ENCODE assay signal across 8 cellular contexts in the genomic region with DNA sequence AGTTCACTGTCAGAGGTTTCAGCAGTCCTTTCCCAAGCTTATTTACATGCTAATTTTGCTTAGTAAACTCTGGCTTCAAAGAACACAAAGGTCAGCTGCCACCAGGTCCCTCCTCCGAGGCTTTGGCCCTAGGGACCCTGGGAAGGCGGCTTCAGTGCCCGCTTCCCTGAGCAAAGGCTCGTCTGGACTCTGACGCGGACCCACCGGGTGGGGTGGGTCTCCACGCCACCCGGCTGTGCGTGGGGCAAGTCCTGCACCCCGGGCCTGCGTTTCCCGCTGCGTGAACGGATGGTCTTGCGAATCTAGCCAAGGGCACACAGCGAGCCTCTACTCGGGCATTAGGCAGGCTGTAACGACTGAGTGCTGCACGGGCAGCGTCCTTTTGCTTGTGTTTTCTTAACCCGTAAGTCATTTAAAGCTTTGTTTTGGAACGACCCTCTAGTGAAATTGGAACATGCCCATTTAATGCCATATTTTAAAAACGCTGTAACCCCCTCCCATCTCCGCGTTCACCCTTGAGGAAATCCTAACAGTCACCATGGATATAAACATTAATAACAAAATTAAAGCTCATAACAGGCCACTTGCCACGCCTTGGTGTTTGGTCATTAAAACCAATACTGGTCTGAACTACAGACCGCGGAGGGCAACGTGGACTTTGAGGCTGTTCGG. TPM values are rescaled to one million over a fixed set of nuclear protein-coding genes. Genes with fewer than 3 reads are reported as not detected.
A peak's percentile ranks its signal among the peaks of the same experiment; 100 is the strongest.
DNase-seq lines count a peak whose midpoint lies in the region; ATAC-seq and TF ChIP-seq lines count a peak whose summit lies in the region.

No MANE protein-coding gene starts in this region.

- DNase-seq in Jurkat, Clone E6-1 (ENCODE audit: low read depth, low spot score) = no peak
- DNase-seq in cardiac fibroblast (ENCODE audit: low read depth in 2 of 2) (peak; percentile 25 to 31), lung (ENCODE audit: low spot score) (no peak), upper lobe of left lung (peak in 1 of 2 donors; percentile 74), cortex of kidney (lab: John Stamatoyannopoulos, UW) (no peak), inferior parietal cortex (ENCODE audit: extremely low spot score) (no peak), SK-N-DZ (ENCODE audit: low spot score) (no peak)

- peak overlapping the region; percentile 67 to 88 (median 80) for H3K27ac ChIP-seq in BLaER1 treated with 17β-estradiol and CSF1 and Interleukin-3, amounts not matched to agents 10 nM and 100 nM
- peak overlapping the region; percentile 80 to 86 for H3K27ac ChIP-seq in lung (ENCODE audit: low read depth in 1 of 2, low read length in 1 of 2)
- peak overlapping the region; percentile 74 to 92 (median 88) for H3K27ac ChIP-seq in upper lobe of left lung

- WGBS in lung, 2 donors = 11 to 12% methylated on average over 31 of the region's 31 CpGs
- WGBS in upper lobe of left lung, 2 donors = 6 to 17% methylated on average over 25 to 31 of the region's 31 CpGs

- no peaks in the 10 kb centered on the region for H3K27me3 ChIP-seq in BLaER1 treated with 17β-estradiol and CSF1 and Interleukin-3, amounts not matched to agents 10 nM and 100 nM
- no peaks in the 10 kb centered on the region for H3K27me3 ChIP-seq in lung (ENCODE audit: control insufficient read depth, insufficient read depth)
- H3K27me3 ChIP-seq in upper lobe of left lung = no peaks in the 10 kb centered on the region

- H3K36me3 ChIP-seq in BLaER1 treated with 17β-estradiol and CSF1 and Interleukin-3, amounts not matched to agents 10 nM and 100 nM = peaks cover 0 to 23% (median 7%) of the 10 kb centered on the region in 11 experiments; a peak in 13 of 22 replicates
- peaks cover 0 to 4% of the 10 kb centered on the region in 2 donors for H3K36me3 ChIP-seq in lung (ENCODE audit: control insufficient read depth in 2 of 2, insufficient read depth in 2 of 2, low read length in 2 of 2)
- H3K36me3 ChIP-seq in upper lobe of left lung = no peaks in the 10 kb centered on the region

- TF ChIP-seq EP300 in upper lobe of left lung (IDR thresholded peaks at IDR 0.05) = no peak

- peaks cover 0 to 17% (median 9%) of the 10 kb centered on the region in 11 experiments; a peak in 16 of 22 replicates for H3K9me3 ChIP-seq in BLaER1 treated with 17β-estradiol and CSF1 and Interleukin-3, amounts not matched to agents 10 nM and 100 nM (replicated peaks in 1 of 11)
- no peaks in the 10 kb centered on the region for H3K9me3 ChIP-seq in lung (ENCODE audit: control insufficient read depth in 2 of 2, insufficient read depth in 1 of 2, low read length in 1 of 2)
- H3K9me3 ChIP-seq in upper lobe of left lung = no peaks in the 10 kb centered on the region

- H3K4me1 ChIP-seq in BLaER1 treated with 17β-estradiol and CSF1 and Interleukin-3, amounts not matched to agents 10 nM and 100 nM = peaks cover 51 to 65% (median 61%) of the 10 kb centered on the region in 10 experiments
- H3K4me1 ChIP-seq in lung (ENCODE audit: control insufficient read depth in 2 of 2, insufficient read depth in 2 of 2, low read length in 2 of 2) = peaks cover 8 to 9% of the 10 kb centered on the region in 2 donors
- peaks cover 9 to 36% (median 25%) of the 10 kb centered on the region in 4 donors for H3K4me1 ChIP-seq in upper lobe of left lung

- no peak for TF ChIP-seq POLR2A in upper lobe of left lung (IDR thresholded peaks at IDR 0.05)

- H3K4me3 ChIP-seq in BLaER1 treated with 17β-estradiol and CSF1 and Interleukin-3, amounts not matched to agents 10 nM and 100 nM = peak overlapping the region; percentile 82 to 96 (median 90)
- peak overlapping the region; percentile 90 for H3K4me3 ChIP-seq in Jurkat, Clone E6-1 (ENCODE audit: low read length)
- peak overlapping the region; percentile 74 to 92 for H3K4me3 ChIP-seq in cardiac fibroblast (replicated peaks in 1 of 2; ENCODE audit: low read depth in 2 of 2, low read length in 2 of 2)
- peak overlapping the region; percentile 84 for H3K4me3 ChIP-seq in lung
- peak overlapping the region; percentile 84 to 99 (median 94) for H3K4me3 ChIP-seq in upper lobe of left lung

- TF ChIP-seq CTCF in cardiac fibroblast (IDR thresholded peaks at IDR 0.05; ENCODE audit: low read depth, low read length) (no peak), lung (IDR thresholded peaks at IDR 0.05; ENCODE audit: control extremely low read depth, extremely low read depth) (no peak), upper lobe of left lung (IDR thresholded peaks at IDR 0.05) (no peak)

- ATAC-seq in lung (ENCODE audit: insufficient read depth, low FRiP score) (no peak), upper lobe of left lung (ENCODE audit: low FRiP score in 2 of 2) (peak in 1 of 2 donors; percentile 4)

- peaks cover 43 to 58% (median 51%) of the 10 kb centered on the region in 11 experiments for H4K20me1 ChIP-seq in BLaER1 treated with 17β-estradiol and CSF1 and Interleukin-3, amounts not matched to agents 10 nM and 100 nM

- peak overlapping the region; percentile 82 to 93 (median 86) for H3K9ac ChIP-seq in BLaER1 treated with 17β-estradiol and CSF1 and Interleukin-3, amounts not matched to agents 10 nM and 100 nM

- H3K4me2 ChIP-seq in BLaER1 treated with 17β-estradiol and CSF1 and Interleukin-3, amounts not matched to agents 10 nM and 100 nM = peak overlapping the region; percentile 90 to 99 (median 97)

RNA-seq across cellular contexts. Expression of gene BNIP3, which starts 0.8 kb away (rescaled TPM):
- 71.8 TPM for polyA plus RNA-seq in Jurkat, Clone E6-1 (2012; ENCODE audit: insufficient read depth, insufficient read length)
- total RNA-seq in lung (10 to 100 TPM; 29.9 to 38.4 TPM), upper lobe of left lung (100 to 1,000 TPM in 1 of 6 donors, 10 to 100 TPM in 5; 34.6 to 114 (median 51.9) TPM)
- 10 to 100 TPM; 20.4 to 31.7 TPM for polyA plus RNA-seq in lung
- polyA plus RNA-seq in SK-N-DZ (2014; cell fraction: cytosol; rRNA removed) = 75.9 and 116 TPM in 2 replicates
- 112 and 136 TPM in 2 replicates for polyA plus RNA-seq in SK-N-DZ (2014; cell fraction: nucleus; rRNA removed)

Comparison
In these comparisons a context has a peak if more than half of its experiments do, and no peak if none do; other contexts are left out.
1. DNase-seq: peak in cardiac fibroblast (2 of 2); none in Jurkat, Clone E6-1 (single experiment), lung (single experiment), cortex of kidney (single experiment), inferior parietal cortex (single experiment) and SK-N-DZ (single experiment).
2. Peak in every context shown above with its lines, with median percentiles within 50 percentile points of each other: H3K27ac ChIP-seq and H3K4me3 ChIP-seq.